23 cellular contexts compared by ENCODE assay signal in the genomic region with DNA sequence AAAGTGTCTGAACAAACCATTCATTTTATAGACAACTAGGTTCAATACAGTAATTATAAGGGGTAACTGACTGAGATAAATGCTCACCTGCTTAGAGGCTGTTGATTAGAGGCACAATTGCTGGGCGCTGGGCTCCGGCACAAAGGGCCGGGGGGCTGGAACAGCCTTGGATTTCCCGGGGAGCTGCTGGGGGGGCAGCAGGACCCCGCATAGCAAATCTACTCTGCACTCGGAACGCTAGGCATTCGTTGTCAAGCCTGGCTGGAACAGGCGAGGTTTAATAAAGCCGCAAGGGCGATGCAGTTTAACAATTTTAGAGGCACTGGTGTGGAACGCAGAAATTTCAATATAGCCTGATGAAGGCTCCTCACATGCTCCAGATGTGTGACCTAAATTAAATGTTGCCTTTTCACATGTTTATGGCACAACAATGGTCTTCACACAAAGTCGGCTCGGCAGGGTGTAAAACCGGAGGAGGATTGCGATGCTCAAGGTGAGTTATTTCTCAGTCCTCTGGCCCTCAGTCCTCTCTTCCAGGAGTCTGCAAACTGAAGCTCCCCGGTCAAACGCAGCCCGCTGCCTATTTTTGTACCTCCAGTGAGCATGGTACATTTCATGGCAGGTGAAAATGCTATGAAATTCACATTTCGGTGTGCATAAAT.
DNase-seq lines count a peak whose midpoint lies in the region; ATAC-seq and TF ChIP-seq lines count a peak whose summit lies in the region.
"Had no signal": no experiment of that assay in that cellular context is flagged by ENCODE, and none has a peak within 500 bp of the region (broad histone marks: within the 10 kb centered on the region; RNA-seq: fewer than 3 reads in every experiment).

No MANE protein-coding gene starts in this region.

- H3K27me3 ChIP-seq in HUES48 (ENCODE audit: control insufficient read depth, insufficient read depth, low read length): no peaks in the 10 kb centered on the region
- H3K27me3 ChIP-seq in heart right ventricle: peaks cover 0 to 57% (median 26%) of the 10 kb centered on the region in 7 donors
- H3K27me3 ChIP-seq: BLaER1 had no signal

- H3K4me1 ChIP-seq in HUES48 (ENCODE audit: control insufficient read depth, insufficient read depth, low read length) (peaks cover 16% of the 10 kb centered on the region), heart right ventricle (no peaks in the 10 kb centered on the region)
- H3K4me1 ChIP-seq: A549, BLaER1 had no signal

- peak overlapping the region; percentile 40 for H3K4me3 Mint-ChIP-seq in WTC11
- no peak overlapping the region for H3K4me3 Mint-ChIP-seq in activated T-cell treated with anti-CD3 and anti-CD28 coated beads, Interleukin-2, amount 50 U/mL, for 72 hours
- H3K4me3 Mint-ChIP-seq: CD4-positive, alpha-beta memory T cell; IgD-negative memory B cell; T-cell had no signal

- peak overlapping the region; percentile 45 for H3K4me3 ChIP-seq in HUES48 (ENCODE audit: low read depth, low read length)
- H3K4me3 ChIP-seq in heart right ventricle: no peak overlapping the region
- H3K4me3 ChIP-seq: A549, BLaER1 had no signal

- WGBS in heart right ventricle, 2 donors: 45 to 56% methylated on average over 20 of the region's 20 CpGs

- H3K27me3 Mint-ChIP-seq in WTC11 (ENCODE audit: low read depth): no peaks in the 10 kb centered on the region; the same call in 1 of the 2 replicates
- peaks cover 21% of the 10 kb centered on the region for H3K27me3 Mint-ChIP-seq in activated T-cell treated with anti-CD3 and anti-CD28 coated beads, Interleukin-2, amount 50 U/mL, for 72 hours (ENCODE audit: low read depth)

- H3K27ac Mint-ChIP-seq in WTC11: no peak overlapping the region
- no peak overlapping the region for H3K27ac Mint-ChIP-seq in activated T-cell treated with anti-CD3 and anti-CD28 coated beads, Interleukin-2, amount 50 U/mL, for 72 hours
- H3K27ac Mint-ChIP-seq: CD4-positive, alpha-beta memory T cell; IgD-negative memory B cell; T-cell had no signal

- ATAC-seq in WTC11 (peak; percentile 79), heart right ventricle (no peak)
- no peak for ATAC-seq in activated T-cell treated with anti-CD3 and anti-CD28 coated beads, Interleukin-2, amount 50 U/mL, for 72 hours (replicated peaks in 1 of 2)
- ATAC-seq: A549, T-cell had no signal

- DNase-seq in COR-L47 (lab: John Stamatoyannopoulos, UW) (peak; percentile 10), WTC11 (ENCODE audit: low spot score) (peak; percentile 16), iPS-NIHi7 (ENCODE audit: extremely low spot score) (peak; percentile 26), hippocampal formation (lab: John Stamatoyannopoulos, UW) (no peak), heart right ventricle (no peak), GOT3 (lab: John Stamatoyannopoulos, UW) (no peak)
- no peak for DNase-seq in activated T-cell treated with anti-CD3 and anti-CD28 coated beads, Interleukin-2, amount 50 U/mL, for 72 hours
- DNase-seq: Calu3; CD4-positive, alpha-beta memory T cell; GF-D8; Karpas-422; NCI-H1048; NCI-H1694; NCI-H345; NCI-H524 treated with DMSO at 0.1 percent for 48 hours; OCI-M1; SHP77 treated with DMSO at 0.1 percent for 48 hours; SK-N-SH; T-cell had no signal

- CTCF ChIA-PET in WTC11 (lab: Charles Lee): interaction anchor here (1.8 to 4.0 kb wide), 2 partner anchors 19 to 68 kb away, joined by 4 to 11 read pairs; no protein-coding TSS in a partner anchor

- H3K9me3 Mint-ChIP-seq in WTC11: peaks cover 24% of the 10 kb centered on the region
- peaks cover 0 to 2% of the 10 kb centered on the region in 2 donors for H3K9me3 Mint-ChIP-seq in activated T-cell treated with anti-CD3 and anti-CD28 coated beads, Interleukin-2, amount 50 U/mL, for 72 hours
- H3K9me3 Mint-ChIP-seq: T-cell had no signal

- no peak for TF ChIP-seq CTCF in WTC11 (IDR thresholded peaks at IDR 0.05)
- no peak for TF ChIP-seq CTCF in heart right ventricle (IDR thresholded peaks at IDR 0.05)

- intact Hi-C loops in heart right ventricle (cut with DNase I): no loop called here

- peaks cover 21% of the 10 kb centered on the region for H3K4me1 Mint-ChIP-seq in WTC11
- H3K4me1 Mint-ChIP-seq in activated T-cell treated with anti-CD3 and anti-CD28 coated beads, Interleukin-2, amount 50 U/mL, for 72 hours (ENCODE audit: low read depth): no peaks in the 10 kb centered on the region
- H3K4me1 Mint-ChIP-seq: CD4-positive, alpha-beta memory T cell; IgD-negative memory B cell; T-cell had no signal

- H3K27ac ChIP-seq in HUES48 (ENCODE audit: low read depth, low read length): no peak overlapping the region
- no peak overlapping the region for H3K27ac ChIP-seq in heart right ventricle
- H3K27ac ChIP-seq: A549, BLaER1 had no signal

- H3K9me3 ChIP-seq in HUES48 (ENCODE audit: control insufficient read depth, insufficient read depth, low read length) (no peaks in the 10 kb centered on the region), heart right ventricle (peaks cover 0 to 11% (median 3%) of the 10 kb centered on the region in 11 donors)
- H3K9me3 ChIP-seq: A549, SK-N-SH had no signal

- no peak overlapping the region for H3K9ac ChIP-seq in HUES48 (ENCODE audit: low read depth, low read length)
- H3K9ac ChIP-seq: BLaER1, SK-N-SH had no signal

- H3K36me3 ChIP-seq in HUES48 (ENCODE audit: control insufficient read depth, insufficient read depth, low read length) (no peaks in the 10 kb centered on the region), heart right ventricle (no peaks in the 10 kb centered on the region)
- H3K36me3 ChIP-seq: BLaER1 had no signal

- H3K36me3 Mint-ChIP-seq in WTC11: peaks cover 16% of the 10 kb centered on the region
- no peaks in the 10 kb centered on the region for H3K36me3 Mint-ChIP-seq in activated T-cell treated with anti-CD3 and anti-CD28 coated beads, Interleukin-2, amount 50 U/mL, for 72 hours (ENCODE audit: insufficient read depth in 2 of 2)
- H3K36me3 Mint-ChIP-seq: CD4-positive, alpha-beta memory T cell; IgD-negative memory B cell; T-cell had no signal

- POLR2A ChIA-PET in WTC11 (lab: Charles Lee): interaction anchor here (0.6 kb wide), 1 partner anchor 105 kb away, joined by 3 read pairs; no protein-coding TSS in a partner anchor

TF ChIP-seq in WTC11, 78 proteins besides CTCF, POLR2A, EP300 and RAD21:
- TF ChIP-seq ETV6 (CRISPR knock-in tag; IDR thresholded peaks at IDR 0.05): 0 out of 2 replicates have a peak, but pooled peaks have one; percentile 29
- TF ChIP-seq, protein P1, sequence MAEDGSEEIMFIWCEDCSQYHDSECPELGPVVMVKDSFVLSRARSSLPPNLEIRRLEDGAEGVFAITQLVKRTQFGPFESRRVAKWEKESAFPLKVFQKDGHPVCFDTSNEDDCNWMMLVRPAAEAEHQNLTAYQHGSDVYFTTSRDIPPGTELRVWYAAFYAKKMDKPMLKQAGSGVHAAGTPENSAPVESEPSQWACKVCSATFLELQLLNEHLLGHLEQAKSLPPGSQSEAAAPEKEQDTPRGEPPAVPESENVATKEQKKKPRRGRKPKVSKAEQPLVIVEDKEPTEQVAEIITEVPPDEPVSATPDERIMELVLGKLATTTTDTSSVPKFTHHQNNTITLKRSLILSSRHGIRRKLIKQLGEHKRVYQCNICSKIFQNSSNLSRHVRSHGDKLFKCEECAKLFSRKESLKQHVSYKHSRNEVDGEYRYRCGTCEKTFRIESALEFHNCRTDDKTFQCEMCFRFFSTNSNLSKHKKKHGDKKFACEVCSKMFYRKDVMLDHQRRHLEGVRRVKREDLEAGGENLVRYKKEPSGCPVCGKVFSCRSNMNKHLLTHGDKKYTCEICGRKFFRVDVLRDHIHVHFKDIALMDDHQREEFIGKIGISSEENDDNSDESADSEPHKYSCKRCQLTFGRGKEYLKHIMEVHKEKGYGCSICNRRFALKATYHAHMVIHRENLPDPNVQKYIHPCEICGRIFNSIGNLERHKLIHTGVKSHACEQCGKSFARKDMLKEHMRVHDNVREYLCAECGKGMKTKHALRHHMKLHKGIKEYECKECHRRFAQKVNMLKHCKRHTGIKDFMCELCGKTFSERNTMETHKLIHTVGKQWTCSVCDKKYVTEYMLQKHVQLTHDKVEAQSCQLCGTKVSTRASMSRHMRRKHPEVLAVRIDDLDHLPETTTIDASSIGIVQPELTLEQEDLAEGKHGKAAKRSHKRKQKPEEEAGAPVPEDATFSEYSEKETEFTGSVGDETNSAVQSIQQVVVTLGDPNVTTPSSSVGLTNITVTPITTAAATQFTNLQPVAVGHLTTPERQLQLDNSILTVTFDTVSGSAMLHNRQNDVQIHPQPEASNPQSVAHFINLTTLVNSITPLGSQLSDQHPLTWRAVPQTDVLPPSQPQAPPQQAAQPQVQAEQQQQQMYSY (CRISPR knock-in tag; IDR thresholded peaks at IDR 0.05): 0 out of 2 replicates have a peak, but pooled peaks have one; percentile 15
- TF ChIP-seq ZNF671 (CRISPR knock-in tag; IDR thresholded peaks at IDR 0.05): no peak

Comparison
In these comparisons a context has a peak if more than half of its experiments do, and no peak if none do; other contexts are left out.
1. DNase-seq: peak in COR-L47 (single experiment), WTC11 (single experiment) and iPS-NIHi7 (single experiment); none in activated T-cell treated with anti-CD3 and anti-CD28 coated beads, Interleukin-2, amount 50 U/mL, for 72 hours (0 of 2), hippocampal formation (0 of 2), heart right ventricle (0 of 2) and GOT3 (single experiment).